Comparison of ENCODE assay signal across 14 cellular contexts in the genomic region with DNA sequence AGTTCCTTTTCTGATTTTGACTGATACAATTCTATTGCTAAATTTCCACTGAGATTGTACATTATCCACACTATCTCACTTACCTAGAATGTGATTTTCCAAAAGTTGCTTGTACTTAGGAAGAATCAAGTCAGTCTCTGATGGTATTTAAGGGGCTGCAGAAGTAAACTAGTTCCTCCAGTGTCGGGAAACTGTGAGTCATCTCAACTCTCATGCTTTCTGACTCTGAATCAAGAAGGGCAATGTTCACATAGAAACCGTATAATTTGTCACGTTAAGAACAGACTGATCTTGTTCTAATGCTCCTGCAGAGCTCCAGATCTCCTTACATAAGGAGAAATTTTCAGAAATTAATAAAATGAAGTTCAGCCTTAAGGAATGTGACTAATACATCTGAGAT.
DNase-seq lines count a peak whose midpoint lies in the region; ATAC-seq, FAIRE-seq and TF ChIP-seq lines count a peak whose summit lies in the region.
"Had no signal": no experiment of that assay in that cellular context is flagged by ENCODE, and none has a peak within 500 bp of the region (broad histone marks: within the 10 kb centered on the region; RNA-seq: fewer than 3 reads in every experiment).

No MANE protein-coding gene starts in this region.

- H3K4me1 ChIP-seq in small intestine (ENCODE audit: control insufficient read depth in 2 of 2, insufficient read depth in 1 of 2, low read depth in 1 of 2, low read length in 1 of 2): no peaks in the 10 kb centered on the region
- H3K4me1 ChIP-seq: thyroid gland had no signal

- 8 to 32% (median 11%) methylated on average over 3 of the region's 3 CpGs for WGBS in small intestine, 3 donors

- no peak overlapping the region for H3K27ac ChIP-seq in small intestine (ENCODE audit: low read depth in 1 of 2, low read length in 1 of 2)
- H3K27ac ChIP-seq: esophagus muscularis mucosa, thyroid gland had no signal

- no peak for ATAC-seq in GM21423 (IDR thresholded peaks at IDR 0.05; ENCODE audit: unreplicated experiment)
- ATAC-seq: left ventricle myocardium superior had no signal

- H3K4me3 ChIP-seq in fibroblast of villous mesenchyme (ENCODE audit: low read depth, low read length) (no peak overlapping the region), small intestine (ENCODE audit: low read depth in 1 of 2, low read length in 2 of 2) (no peak overlapping the region)
- H3K4me3 ChIP-seq: esophagus muscularis mucosa, thyroid gland had no signal

- TF ChIP-seq CTCF in fibroblast of villous mesenchyme (IDR thresholded peaks at IDR 0.05; ENCODE audit: insufficient read depth, low read depth, low read length): no peak

- H3K27me3 ChIP-seq in small intestine (ENCODE audit: control insufficient read depth in 2 of 2, insufficient read depth in 2 of 2, low read length in 2 of 2): no peaks in the 10 kb centered on the region
- H3K27me3 ChIP-seq: esophagus muscularis mucosa, thyroid gland had no signal

- H3K9me3 ChIP-seq in small intestine (ENCODE audit: control insufficient read depth, low read depth): no peaks in the 10 kb centered on the region
- H3K9me3 ChIP-seq: esophagus muscularis mucosa, thyroid gland had no signal

- FAIRE-seq in small intestine (lab: Jason Lieb, UNC) (peak; percentile 70), GM12891 (lab: Jason Lieb, UNC) (no peak)

- DNase-seq in H4 (ENCODE audit: low spot score) (peak; percentile 30), SW480 (ENCODE audit: low spot score) (peak; percentile 17), fibroblast of villous mesenchyme (ENCODE audit: low read depth) (peak; percentile 46), small intestine (peak; percentile 91), GM12891 (ENCODE audit: insufficient read length, low spot score) (no peak)
- DNase-seq in activated CD4-positive, alpha-beta T cell treated with anti-CD3 and anti-CD28 coated beads for 4 hours: no peak
- DNase-seq: anterior cingulate cortex, GF-D8, left ventricle myocardium superior, MM.1S, SW 1271, thyroid gland had no signal

- TF ChIP-seq POLR2A in GM12891 (IDR thresholded peaks at IDR 0.05; ENCODE audit: low read depth, low read length): no peak

- no peaks in the 10 kb centered on the region for H3K36me3 ChIP-seq in small intestine (ENCODE audit: control insufficient read depth in 2 of 2, insufficient read depth in 2 of 2, low read length in 2 of 2)
- H3K36me3 ChIP-seq: esophagus muscularis mucosa, thyroid gland had no signal

TF ChIP-seq in GM12891, 5 proteins besides CTCF, POLR2A, EP300 and RAD21:
- TF ChIP-seq PAX5 (IDR thresholded peaks at IDR 0.05; ENCODE audit: insufficient read depth, low read length, severe bottlenecking): no peak
- TF ChIP-seq POU2F2 (IDR thresholded peaks at IDR 0.05; ENCODE audit: low read depth, low read length): no peak
- TF ChIP-seq TAF1 (IDR thresholded peaks at IDR 0.05; ENCODE audit: low read depth, low read length): no peak
- no peak for TF ChIP-seq POLR2AphosphoS5 (IDR thresholded peaks at IDR 0.05; ENCODE audit: low read depth, low read length)
- no peak for TF ChIP-seq SPI1 (IDR thresholded peaks at IDR 0.05; ENCODE audit: low read depth, low read length)

Comparison
In these comparisons a context has a peak if more than half of its experiments do, and no peak if none do; other contexts are left out.
1. DNase-seq: peak in H4 (single experiment), SW480 (single experiment), fibroblast of villous mesenchyme (single experiment) and small intestine (single experiment); none in activated CD4-positive, alpha-beta T cell treated with anti-CD3 and anti-CD28 coated beads for 4 hours (0 of 2) and GM12891 (single experiment).